In the genomic region with DNA sequence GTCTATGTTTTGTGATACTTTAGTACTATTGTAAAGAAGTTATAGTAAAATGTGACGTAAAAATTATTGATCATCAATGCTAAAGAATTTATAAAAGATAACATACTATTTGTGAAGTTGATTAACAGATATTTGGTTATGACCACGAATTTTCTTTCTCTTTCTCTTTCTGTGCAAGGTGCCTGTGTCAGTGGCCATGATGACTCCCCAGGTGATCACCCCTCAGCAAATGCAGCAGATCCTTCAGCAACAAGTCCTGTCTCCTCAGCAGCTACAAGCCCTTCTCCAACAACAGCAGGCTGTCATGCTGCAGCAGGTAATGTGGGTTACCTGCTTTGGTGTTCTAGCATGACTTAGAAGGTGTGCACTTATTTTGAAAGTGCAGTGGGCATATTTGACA, we compare ENCODE assay signal across 1 cellular context.
TF ChIP-seq lines count a peak whose summit lies in the region.

No MANE protein-coding gene starts in this region.

TF ChIP-seq in GM23338, 12 proteins besides CTCF, POLR2A, EP300 and RAD21 (continued from another document):
- TF ChIP-seq, protein P1, sequence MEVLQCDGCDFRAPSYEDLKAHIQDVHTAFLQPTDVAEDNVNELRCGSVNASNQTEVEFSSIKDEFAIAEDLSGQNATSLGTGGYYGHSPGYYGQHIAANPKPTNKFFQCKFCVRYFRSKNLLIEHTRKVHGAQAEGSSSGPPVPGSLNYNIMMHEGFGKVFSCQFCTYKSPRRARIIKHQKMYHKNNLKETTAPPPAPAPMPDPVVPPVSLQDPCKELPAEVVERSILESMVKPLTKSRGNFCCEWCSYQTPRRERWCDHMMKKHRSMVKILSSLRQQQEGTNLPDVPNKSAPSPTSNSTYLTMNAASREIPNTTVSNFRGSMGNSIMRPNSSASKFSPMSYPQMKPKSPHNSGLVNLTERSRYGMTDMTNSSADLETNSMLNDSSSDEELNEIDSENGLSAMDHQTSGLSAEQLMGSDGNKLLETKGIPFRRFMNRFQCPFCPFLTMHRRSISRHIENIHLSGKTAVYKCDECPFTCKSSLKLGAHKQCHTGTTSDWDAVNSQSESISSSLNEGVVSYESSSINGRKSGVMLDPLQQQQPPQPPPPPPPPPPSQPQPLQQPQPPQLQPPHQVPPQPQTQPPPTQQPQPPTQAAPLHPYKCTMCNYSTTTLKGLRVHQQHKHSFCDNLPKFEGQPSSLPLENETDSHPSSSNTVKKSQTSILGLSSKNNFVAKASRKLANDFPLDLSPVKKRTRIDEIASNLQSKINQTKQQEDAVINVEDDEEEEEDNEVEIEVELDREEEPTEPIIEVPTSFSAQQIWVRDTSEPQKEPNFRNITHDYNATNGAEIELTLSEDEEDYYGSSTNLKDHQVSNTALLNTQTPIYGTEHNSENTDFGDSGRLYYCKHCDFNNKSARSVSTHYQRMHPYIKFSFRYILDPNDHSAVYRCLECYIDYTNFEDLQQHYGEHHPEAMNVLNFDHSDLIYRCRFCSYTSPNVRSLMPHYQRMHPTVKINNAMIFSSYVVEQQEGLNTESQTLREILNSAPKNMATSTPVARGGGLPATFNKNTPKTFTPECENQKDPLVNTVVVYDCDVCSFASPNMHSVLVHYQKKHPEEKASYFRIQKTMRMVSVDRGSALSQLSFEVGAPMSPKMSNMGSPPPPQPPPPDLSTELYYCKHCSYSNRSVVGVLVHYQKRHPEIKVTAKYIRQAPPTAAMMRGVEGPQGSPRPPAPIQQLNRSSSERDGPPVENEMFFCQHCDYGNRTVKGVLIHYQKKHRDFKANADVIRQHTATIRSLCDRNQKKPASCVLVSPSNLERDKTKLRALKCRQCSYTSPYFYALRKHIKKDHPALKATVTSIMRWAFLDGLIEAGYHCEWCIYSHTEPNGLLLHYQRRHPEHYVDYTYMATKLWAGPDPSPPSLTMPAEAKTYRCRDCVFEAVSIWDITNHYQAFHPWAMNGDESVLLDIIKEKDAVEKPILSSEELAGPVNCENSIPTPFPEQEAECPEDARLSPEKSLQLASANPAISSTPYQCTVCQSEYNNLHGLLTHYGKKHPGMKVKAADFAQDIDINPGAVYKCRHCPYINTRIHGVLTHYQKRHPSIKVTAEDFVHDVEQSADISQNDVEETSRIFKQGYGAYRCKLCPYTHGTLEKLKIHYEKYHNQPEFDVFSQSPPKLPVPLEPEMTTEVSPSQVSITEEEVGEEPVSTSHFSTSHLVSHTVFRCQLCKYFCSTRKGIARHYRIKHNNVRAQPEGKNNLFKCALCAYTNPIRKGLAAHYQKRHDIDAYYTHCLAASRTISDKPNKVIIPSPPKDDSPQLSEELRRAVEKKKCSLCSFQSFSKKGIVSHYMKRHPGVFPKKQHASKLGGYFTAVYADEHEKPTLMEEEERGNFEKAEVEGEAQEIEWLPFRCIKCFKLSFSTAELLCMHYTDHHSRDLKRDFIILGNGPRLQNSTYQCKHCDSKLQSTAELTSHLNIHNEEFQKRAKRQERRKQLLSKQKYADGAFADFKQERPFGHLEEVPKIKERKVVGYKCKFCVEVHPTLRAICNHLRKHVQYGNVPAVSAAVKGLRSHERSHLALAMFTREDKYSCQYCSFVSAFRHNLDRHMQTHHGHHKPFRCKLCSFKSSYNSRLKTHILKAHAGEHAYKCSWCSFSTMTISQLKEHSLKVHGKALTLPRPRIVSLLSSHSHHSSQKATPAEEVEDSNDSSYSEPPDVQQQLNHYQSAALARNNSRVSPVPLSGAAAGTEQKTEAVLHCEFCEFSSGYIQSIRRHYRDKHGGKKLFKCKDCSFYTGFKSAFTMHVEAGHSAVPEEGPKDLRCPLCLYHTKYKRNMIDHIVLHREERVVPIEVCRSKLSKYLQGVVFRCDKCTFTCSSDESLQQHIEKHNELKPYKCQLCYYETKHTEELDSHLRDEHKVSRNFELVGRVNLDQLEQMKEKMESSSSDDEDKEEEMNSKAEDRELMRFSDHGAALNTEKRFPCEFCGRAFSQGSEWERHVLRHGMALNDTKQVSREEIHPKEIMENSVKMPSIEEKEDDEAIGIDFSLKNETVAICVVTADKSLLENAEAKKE (CRISPR knock-in tag; IDR thresholded peaks at IDR 0.05) = no peak
- TF ChIP-seq ETS1 (IDR thresholded peaks at IDR 0.05) (no peak), STAT1 (IDR thresholded peaks at IDR 0.05; ENCODE audit: unreplicated experiment) (no peak), ZNF331 (CRISPR knock-in tag; IDR thresholded peaks at IDR 0.05; ENCODE audit: low read depth) (no peak), CREB1 (CRISPR knock-in tag; IDR thresholded peaks at IDR 0.05; ENCODE audit: low read depth) (no peak), ZNF114 (CRISPR knock-in tag; IDR thresholded peaks at IDR 0.05) (no peak), EZH2 (IDR thresholded peaks at IDR 0.05; ENCODE audit: low read depth, unreplicated experiment) (no peak), EZH2phosphoT487 (IDR thresholded peaks at IDR 0.05; ENCODE audit: unreplicated experiment) (no peak), NANOG (IDR thresholded peaks at IDR 0.05; ENCODE audit: borderline replicate concordance) (no peak), POLR2AphosphoS5 (IDR thresholded peaks at IDR 0.05; ENCODE audit: low read depth) (no peak)
TF ChIP-seq in GM23338: peak in this region for 0.
